27 cellular contexts compared by ENCODE assay signal in the genomic region with DNA sequence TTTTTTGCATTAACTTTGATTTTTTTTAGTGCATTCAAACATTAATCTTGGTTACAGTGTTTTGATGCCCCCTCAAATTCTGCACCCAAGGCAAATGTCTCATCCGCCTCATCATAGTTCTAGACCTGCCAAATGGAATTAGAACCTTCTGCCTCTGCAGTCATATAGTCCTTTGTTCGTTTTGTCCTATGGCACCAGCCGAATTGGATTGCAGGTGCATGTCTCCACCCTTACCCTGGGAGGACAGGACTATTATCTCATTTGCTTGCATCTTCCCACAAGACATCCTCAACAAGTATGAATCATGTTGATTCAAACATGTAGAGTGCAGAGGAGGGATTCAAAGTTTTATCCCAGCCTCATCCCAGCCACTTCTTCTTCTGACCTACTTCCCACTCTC.
"Had no signal": no experiment of that assay in that cellular context is flagged by ENCODE, and none has a peak within 500 bp of the region (broad histone marks: within the 10 kb centered on the region; RNA-seq: fewer than 3 reads in every experiment).

No MANE protein-coding gene starts in this region.

- H3K27ac Mint-ChIP-seq: mesothelial cell of epicardium, naive B cell had no signal

- FAIRE-seq: colon, endometrium, islet of Langerhans, keratinocyte had no signal

- DNase-seq: dermis blood vessel endothelial cell; dorsolateral prefrontal cortex; effector CD4-positive, alpha-beta T cell; effector memory CD4-positive, alpha-beta T cell; erythroblast; esophagus squamous epithelium; foreskin fibroblast; foreskin melanocyte; gastrocnemius medialis; glutamatergic neuron; heart right ventricle; hippocampal formation; left cardiac atrium; left lung; left ventricle myocardium superior; lower lobe of right lung; mesenchymal stem cell; mucosa of descending colon; naive B cell had no signal

- H3K4me1 Mint-ChIP-seq: mesothelial cell of epicardium had no signal

- H3K9me3 Mint-ChIP-seq: mesothelial cell of epicardium, naive B cell had no signal

- H3K27me3 ChIP-seq: gastrocnemius medialis had no signal

- ATAC-seq: esophagus mucosa, gastrocnemius medialis, heart right ventricle, left cardiac atrium, left lung, left ventricle myocardium superior, lower lobe of right lung, mucosa of descending colon had no signal

- H3K36me3 ChIP-seq: esophagus squamous epithelium, gastrocnemius medialis, heart right ventricle, left lung, lower lobe of right lung had no signal

- H3K9me3 ChIP-seq: esophagus squamous epithelium, gastrocnemius medialis, left lung, lower lobe of right lung, mucosa of descending colon had no signal

- H3K36me3 Mint-ChIP-seq: mesothelial cell of epicardium, naive B cell had no signal

- H3K27ac ChIP-seq: coronary artery, dorsolateral prefrontal cortex, epithelial cell of prostate, esophagus squamous epithelium, gastrocnemius medialis, heart right ventricle, left lung, lower lobe of right lung had no signal

- H3K4me1 ChIP-seq: gastrocnemius medialis, heart right ventricle, left lung, lower lobe of right lung had no signal

- H3K4me3 ChIP-seq: coronary artery, dorsolateral prefrontal cortex, esophagus squamous epithelium, gastrocnemius medialis, heart right ventricle, left lung, lower lobe of right lung, mucosa of descending colon had no signal

- H3K4me3 Mint-ChIP-seq: mesothelial cell of epicardium, naive B cell had no signal
